Comparison of ENCODE assay signal across 8 cellular contexts in genomic region chr7:116524609-116525297, GRCh38. TPM values are rescaled to one million over a fixed set of nuclear protein-coding genes. Genes with fewer than 3 reads are reported as not detected.
A peak's percentile ranks its signal among the peaks of the same experiment; 100 is the strongest.
DNase-seq lines count a peak whose midpoint lies in the region; ATAC-seq and FAIRE-seq lines count a peak whose summit lies in the region.

A gene with protein sequence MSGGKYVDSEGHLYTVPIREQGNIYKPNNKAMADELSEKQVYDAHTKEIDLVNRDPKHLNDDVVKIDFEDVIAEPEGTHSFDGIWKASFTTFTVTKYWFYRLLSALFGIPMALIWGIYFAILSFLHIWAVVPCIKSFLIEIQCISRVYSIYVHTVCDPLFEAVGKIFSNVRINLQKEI (plus strand): TSS chr7:116525036. CDS start chr7:116525063, 27 bp downstream.

- FAIRE-seq in HTR-8/SVneo (lab: Jason Lieb, UNC) = no peak

- ATAC-seq in HG03432 (IDR thresholded peaks at IDR 0.05; ENCODE audit: unreplicated experiment) = peak; percentile 33

- peak within 1 kb of the TSS; percentile 95 for H3K4me3 ChIP-seq in skeletal muscle cell (ENCODE audit: low read depth, low read length)

- DNase-seq in DMS53 (lab: John Stamatoyannopoulos, UW) = peak; percentile 70
- peak; percentile 85 for DNase-seq in T1000 (lab: John Stamatoyannopoulos, UW)
- peak; percentile 6 for DNase-seq in cerebellum (ENCODE audit: low spot score)
- DNase-seq in inferior parietal cortex (ENCODE audit: extremely low spot score) = peak; percentile 26
- peak; percentile 93 for DNase-seq in skeletal muscle cell (ENCODE audit: low read depth)
- no peak for DNase-seq in SK-N-DZ (ENCODE audit: low spot score)
- no peak for DNase-seq in HTR-8/SVneo (ENCODE audit: insufficient read length, low spot score)

RNA-seq across cellular contexts. Expression of the gene that starts here (rescaled TPM):
- total RNA-seq in cerebellum = 13.8 TPM
- not detected in 2 replicates for polyA plus RNA-seq in SK-N-DZ (2014; cell fraction: cytosol; rRNA removed)
- not detected in 2 replicates for polyA plus RNA-seq in SK-N-DZ (2014; cell fraction: nucleus; rRNA removed)

Comparison
In these comparisons a context has a peak if more than half of its experiments do, and no peak if none do; other contexts are left out.
1. DNase-seq: peak in DMS53 (single experiment), T1000 (single experiment), cerebellum (single experiment), inferior parietal cortex (single experiment) and skeletal muscle cell (single experiment); none in SK-N-DZ (single experiment) and HTR-8/SVneo (single experiment).